Comparison of ENCODE assay signal across 1 cellular context in the genomic region with DNA sequence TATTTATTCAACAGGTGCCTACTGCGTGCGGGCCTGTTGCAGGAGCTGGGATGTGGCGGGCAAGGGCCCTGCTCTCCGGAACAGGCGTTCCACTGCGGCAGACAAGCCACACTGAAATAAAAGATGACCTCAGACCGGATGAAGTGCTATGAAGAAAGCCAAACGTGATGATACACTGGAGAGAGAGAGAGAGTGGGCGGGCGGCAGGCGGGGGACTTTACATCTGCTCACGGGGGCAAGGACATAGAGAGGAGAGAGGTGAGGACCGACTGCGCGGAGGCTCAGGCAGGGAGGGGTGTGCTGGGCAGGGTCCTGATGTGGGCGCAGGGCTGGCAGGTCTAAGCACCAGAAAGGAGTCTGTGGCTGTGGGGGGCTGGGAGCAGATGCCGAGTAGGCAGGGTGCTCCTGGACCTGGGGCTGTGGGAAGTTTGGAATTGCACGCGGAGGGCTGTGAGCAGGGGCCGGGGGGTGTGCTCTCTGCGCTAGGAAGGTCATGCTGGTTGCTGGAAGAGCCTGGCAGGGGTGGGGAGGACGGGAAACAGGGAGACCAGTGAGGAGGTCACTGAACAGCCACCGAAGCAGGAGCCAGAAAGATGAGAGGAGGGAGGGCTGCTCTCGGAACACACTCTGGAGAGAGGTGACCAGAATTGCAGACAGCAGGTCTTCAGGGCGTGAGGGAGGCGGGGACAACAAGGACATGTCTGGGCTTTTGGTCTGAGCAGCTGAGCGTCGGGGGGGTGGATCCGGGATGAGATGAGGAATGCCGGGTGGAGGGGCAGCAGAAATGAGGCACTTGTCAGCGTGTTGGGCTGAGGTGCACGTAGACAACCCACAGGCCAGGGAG.
TF ChIP-seq lines count a peak whose summit lies in the region.

No MANE protein-coding gene starts in this region.

TF ChIP-seq in HepG2, 621 proteins besides CTCF, POLR2A, EP300 and RAD21 (continued from another document and continues in another):
- TF ChIP-seq, protein P1, sequence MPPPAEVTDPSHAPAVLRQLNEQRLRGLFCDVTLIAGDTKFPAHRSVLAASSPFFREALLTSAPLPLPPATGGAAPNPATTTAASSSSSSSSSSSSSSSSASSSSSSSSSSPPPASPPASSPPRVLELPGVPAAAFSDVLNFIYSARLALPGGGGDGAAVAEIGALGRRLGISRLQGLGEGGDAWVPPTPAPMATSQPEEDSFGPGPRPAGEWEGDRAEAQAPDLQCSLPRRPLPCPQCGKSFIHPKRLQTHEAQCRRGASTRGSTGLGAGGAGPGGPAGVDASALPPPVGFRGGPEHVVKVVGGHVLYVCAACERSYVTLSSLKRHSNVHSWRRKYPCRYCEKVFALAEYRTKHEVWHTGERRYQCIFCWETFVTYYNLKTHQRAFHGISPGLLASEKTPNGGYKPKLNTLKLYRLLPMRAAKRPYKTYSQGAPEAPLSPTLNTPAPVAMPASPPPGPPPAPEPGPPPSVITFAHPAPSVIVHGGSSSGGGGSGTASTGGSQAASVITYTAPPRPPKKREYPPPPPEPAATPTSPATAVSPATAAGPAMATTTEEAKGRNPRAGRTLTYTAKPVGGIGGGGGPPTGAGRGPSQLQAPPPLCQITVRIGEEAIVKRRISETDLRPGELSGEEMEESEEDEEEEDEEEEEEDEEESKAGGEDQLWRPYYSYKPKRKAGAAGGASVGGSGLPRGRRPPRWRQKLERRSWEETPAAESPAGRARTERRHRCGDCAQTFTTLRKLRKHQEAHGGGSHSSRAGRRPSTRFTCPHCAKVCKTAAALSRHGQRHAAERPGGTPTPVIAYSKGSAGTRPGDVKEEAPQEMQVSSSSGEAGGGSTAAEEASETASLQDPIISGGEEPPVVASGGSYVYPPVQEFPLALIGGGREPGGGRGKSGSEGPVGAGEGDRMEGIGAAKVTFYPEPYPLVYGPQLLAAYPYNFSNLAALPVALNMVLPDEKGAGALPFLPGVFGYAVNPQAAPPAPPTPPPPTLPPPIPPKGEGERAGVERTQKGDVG (CRISPR knock-in tag; IDR thresholded peaks at IDR 0.05; ENCODE audit: borderline replicate concordance) = peak; percentile 77; the same call in 1 of the 2 replicates
- TF ChIP-seq, protein P2, sequence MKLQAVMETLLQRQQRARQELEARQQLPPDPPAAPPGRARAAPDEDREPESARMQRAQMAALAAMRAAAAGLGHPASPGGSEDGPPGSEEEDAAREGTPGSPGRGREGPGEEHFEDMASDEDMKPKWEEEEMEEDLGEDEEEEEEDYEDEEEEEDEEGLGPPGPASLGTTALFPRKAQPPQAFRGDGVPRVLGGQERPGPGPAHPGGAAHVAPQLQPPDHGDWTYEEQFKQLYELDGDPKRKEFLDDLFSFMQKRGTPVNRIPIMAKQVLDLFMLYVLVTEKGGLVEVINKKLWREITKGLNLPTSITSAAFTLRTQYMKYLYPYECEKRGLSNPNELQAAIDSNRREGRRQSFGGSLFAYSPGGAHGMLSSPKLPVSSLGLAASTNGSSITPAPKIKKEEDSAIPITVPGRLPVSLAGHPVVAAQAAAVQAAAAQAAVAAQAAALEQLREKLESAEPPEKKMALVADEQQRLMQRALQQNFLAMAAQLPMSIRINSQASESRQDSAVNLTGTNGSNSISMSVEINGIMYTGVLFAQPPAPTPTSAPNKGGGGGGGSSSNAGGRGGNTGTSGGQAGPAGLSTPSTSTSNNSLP (IDR thresholded peaks at IDR 0.05; ENCODE audit: low read depth, low read length) = peak; percentile 69; the same call in 1 of the 2 replicates
- TF ChIP-seq ZNF607 (CRISPR knock-in tag; IDR thresholded peaks at IDR 0.05; ENCODE audit: borderline replicate concordance) (peak; percentile 83), ZFP41 (CRISPR knock-in tag; IDR thresholded peaks at IDR 0.05; ENCODE audit: borderline replicate concordance) (peak; percentile 24; the same call in 1 of the 2 replicates), DNMT3B (CRISPR knock-in tag; conservative IDR thresholded peaks at IDR 0.05) (no peak), RELA (CRISPR knock-in tag; IDR thresholded peaks at IDR 0.05) (0 out of 2 replicates have a peak, but pooled peaks have one; percentile 24), CBX5 (CRISPR knock-in tag; IDR thresholded peaks at IDR 0.05; ENCODE audit: borderline replicate concordance) (no peak), ZNF747 (CRISPR knock-in tag; IDR thresholded peaks at IDR 0.05; ENCODE audit: borderline replicate concordance) (peak; percentile 45; the same call in 1 of the 2 replicates), ARNTL (CRISPR knock-in tag; IDR thresholded peaks at IDR 0.05) (peak; percentile 85), ZFP36L1 (CRISPR knock-in tag; IDR thresholded peaks at IDR 0.05) (peak; percentile 44), GATAD2A (CRISPR knock-in tag; IDR thresholded peaks at IDR 0.05) (peak; percentile 76; the same call in 1 of the 2 replicates), ZNF547 (CRISPR knock-in tag; IDR thresholded peaks at IDR 0.05) (peak; percentile 50; the same call in 1 of the 2 replicates), ZNF383 (CRISPR knock-in tag; IDR thresholded peaks at IDR 0.05; ENCODE audit: borderline replicate concordance) (peak; percentile 96; the same call in 1 of the 2 replicates), NFIB (CRISPR knock-in tag; IDR thresholded peaks at IDR 0.05; ENCODE audit: borderline replicate concordance) (no peak), ZNF550 (CRISPR knock-in tag; IDR thresholded peaks at IDR 0.05; ENCODE audit: borderline replicate concordance) (peak; percentile 87; the same call in 1 of the 2 replicates)
- TF ChIP-seq, protein P3, sequence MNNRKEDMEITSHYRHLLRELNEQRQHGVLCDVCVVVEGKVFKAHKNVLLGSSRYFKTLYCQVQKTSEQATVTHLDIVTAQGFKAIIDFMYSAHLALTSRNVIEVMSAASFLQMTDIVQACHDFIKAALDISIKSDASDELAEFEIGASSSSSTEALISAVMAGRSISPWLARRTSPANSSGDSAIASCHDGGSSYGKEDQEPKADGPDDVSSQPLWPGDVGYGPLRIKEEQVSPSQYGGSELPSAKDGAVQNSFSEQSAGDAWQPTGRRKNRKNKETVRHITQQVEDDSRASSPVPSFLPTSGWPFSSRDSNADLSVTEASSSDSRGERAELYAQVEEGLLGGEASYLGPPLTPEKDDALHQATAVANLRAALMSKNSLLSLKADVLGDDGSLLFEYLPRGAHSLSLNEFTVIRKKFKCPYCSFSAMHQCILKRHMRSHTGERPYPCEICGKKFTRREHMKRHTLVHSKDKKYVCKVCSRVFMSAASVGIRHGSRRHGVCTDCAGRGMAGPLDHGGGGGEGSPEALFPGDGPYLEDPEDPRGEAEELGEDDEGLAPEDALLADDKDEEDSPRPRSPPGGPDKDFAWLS (CRISPR knock-in tag; IDR thresholded peaks at IDR 0.05; ENCODE audit: borderline replicate concordance) = peak; percentile 80; the same call in 1 of the 2 replicates
- TF ChIP-seq, protein P4, sequence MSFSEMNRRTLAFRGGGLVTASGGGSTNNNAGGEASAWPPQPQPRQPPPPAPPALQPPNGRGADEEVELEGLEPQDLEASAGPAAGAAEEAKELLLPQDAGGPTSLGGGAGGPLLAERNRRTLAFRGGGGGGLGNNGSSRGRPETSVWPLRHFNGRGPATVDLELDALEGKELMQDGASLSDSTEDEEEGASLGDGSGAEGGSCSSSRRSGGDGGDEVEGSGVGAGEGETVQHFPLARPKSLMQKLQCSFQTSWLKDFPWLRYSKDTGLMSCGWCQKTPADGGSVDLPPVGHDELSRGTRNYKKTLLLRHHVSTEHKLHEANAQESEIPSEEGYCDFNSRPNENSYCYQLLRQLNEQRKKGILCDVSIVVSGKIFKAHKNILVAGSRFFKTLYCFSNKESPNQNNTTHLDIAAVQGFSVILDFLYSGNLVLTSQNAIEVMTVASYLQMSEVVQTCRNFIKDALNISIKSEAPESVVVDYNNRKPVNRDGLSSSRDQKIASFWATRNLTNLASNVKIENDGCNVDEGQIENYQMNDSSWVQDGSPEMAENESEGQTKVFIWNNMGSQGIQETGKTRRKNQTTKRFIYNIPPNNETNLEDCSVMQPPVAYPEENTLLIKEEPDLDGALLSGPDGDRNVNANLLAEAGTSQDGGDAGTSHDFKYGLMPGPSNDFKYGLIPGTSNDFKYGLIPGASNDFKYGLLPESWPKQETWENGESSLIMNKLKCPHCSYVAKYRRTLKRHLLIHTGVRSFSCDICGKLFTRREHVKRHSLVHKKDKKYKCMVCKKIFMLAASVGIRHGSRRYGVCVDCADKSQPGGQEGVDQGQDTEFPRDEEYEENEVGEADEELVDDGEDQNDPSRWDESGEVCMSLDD (CRISPR knock-in tag; IDR thresholded peaks at IDR 0.05; ENCODE audit: borderline replicate concordance) = no peak
- TF ChIP-seq, protein P5, sequence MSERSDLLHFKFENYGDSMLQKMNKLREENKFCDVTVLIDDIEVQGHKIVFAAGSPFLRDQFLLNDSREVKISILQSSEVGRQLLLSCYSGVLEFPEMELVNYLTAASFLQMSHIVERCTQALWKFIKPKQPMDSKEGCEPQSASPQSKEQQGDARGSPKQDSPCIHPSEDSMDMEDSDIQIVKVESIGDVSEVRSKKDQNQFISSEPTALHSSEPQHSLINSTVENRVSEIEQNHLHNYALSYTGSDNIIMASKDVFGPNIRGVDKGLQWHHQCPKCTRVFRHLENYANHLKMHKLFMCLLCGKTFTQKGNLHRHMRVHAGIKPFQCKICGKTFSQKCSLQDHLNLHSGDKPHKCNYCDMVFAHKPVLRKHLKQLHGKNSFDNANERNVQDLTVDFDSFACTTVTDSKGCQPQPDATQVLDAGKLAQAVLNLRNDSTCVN (CRISPR knock-in tag; IDR thresholded peaks at IDR 0.05; ENCODE audit: borderline replicate concordance) = no peak
- TF ChIP-seq, protein P6, sequence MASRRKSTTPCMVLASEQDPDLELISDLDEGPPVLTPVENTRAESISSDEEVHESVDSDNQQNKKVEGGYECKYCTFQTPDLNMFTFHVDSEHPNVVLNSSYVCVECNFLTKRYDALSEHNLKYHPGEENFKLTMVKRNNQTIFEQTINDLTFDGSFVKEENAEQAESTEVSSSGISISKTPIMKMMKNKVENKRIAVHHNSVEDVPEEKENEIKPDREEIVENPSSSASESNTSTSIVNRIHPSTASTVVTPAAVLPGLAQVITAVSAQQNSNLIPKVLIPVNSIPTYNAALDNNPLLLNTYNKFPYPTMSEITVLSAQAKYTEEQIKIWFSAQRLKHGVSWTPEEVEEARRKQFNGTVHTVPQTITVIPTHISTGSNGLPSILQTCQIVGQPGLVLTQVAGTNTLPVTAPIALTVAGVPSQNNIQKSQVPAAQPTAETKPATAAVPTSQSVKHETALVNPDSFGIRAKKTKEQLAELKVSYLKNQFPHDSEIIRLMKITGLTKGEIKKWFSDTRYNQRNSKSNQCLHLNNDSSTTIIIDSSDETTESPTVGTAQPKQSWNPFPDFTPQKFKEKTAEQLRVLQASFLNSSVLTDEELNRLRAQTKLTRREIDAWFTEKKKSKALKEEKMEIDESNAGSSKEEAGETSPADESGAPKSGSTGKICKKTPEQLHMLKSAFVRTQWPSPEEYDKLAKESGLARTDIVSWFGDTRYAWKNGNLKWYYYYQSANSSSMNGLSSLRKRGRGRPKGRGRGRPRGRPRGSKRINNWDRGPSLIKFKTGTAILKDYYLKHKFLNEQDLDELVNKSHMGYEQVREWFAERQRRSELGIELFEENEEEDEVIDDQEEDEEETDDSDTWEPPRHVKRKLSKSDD (CRISPR knock-in tag; IDR thresholded peaks at IDR 0.05; ENCODE audit: low read depth) = no peak
- TF ChIP-seq, protein P7, sequence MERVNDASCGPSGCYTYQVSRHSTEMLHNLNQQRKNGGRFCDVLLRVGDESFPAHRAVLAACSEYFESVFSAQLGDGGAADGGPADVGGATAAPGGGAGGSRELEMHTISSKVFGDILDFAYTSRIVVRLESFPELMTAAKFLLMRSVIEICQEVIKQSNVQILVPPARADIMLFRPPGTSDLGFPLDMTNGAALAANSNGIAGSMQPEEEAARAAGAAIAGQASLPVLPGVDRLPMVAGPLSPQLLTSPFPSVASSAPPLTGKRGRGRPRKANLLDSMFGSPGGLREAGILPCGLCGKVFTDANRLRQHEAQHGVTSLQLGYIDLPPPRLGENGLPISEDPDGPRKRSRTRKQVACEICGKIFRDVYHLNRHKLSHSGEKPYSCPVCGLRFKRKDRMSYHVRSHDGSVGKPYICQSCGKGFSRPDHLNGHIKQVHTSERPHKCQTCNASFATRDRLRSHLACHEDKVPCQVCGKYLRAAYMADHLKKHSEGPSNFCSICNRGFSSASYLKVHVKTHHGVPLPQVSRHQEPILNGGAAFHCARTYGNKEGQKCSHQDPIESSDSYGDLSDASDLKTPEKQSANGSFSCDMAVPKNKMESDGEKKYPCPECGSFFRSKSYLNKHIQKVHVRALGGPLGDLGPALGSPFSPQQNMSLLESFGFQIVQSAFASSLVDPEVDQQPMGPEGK (CRISPR knock-in tag; IDR thresholded peaks at IDR 0.05) = peak; percentile 85
- TF ChIP-seq, protein P8, sequence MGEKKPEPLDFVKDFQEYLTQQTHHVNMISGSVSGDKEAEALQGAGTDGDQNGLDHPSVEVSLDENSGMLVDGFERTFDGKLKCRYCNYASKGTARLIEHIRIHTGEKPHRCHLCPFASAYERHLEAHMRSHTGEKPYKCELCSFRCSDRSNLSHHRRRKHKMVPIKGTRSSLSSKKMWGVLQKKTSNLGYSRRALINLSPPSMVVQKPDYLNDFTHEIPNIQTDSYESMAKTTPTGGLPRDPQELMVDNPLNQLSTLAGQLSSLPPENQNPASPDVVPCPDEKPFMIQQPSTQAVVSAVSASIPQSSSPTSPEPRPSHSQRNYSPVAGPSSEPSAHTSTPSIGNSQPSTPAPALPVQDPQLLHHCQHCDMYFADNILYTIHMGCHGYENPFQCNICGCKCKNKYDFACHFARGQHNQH (CRISPR knock-in tag; IDR thresholded peaks at IDR 0.05) = peak; percentile 46; the same call in 1 of the 2 replicates
- TF ChIP-seq, protein P9, sequence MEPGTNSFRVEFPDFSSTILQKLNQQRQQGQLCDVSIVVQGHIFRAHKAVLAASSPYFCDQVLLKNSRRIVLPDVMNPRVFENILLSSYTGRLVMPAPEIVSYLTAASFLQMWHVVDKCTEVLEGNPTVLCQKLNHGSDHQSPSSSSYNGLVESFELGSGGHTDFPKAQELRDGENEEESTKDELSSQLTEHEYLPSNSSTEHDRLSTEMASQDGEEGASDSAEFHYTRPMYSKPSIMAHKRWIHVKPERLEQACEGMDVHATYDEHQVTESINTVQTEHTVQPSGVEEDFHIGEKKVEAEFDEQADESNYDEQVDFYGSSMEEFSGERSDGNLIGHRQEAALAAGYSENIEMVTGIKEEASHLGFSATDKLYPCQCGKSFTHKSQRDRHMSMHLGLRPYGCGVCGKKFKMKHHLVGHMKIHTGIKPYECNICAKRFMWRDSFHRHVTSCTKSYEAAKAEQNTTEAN (CRISPR knock-in tag; conservative IDR thresholded peaks at IDR 0.05) = no peak; the same call in 1 of the 2 replicates
